Comparison of ENCODE assay signal across 20 cellular contexts in the genomic region with DNA sequence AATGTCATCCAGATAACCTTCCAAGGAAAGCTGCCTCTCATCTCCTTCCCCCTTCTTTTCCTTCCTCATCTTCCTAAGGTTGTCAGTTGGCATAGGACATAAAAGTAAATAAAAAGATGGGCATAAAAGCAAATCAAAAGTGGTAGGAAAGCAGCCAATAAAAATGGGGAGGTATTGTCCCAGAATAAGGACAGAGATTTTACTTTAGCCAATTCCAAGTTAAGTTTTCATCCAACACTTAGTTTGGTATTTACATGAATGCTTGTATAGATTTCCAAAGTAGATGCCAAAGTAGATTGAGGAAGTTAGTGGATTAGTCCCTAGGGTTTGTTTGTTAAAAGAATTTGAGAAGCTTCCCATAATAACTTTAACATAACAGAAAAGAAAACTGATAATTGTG. TPM values are rescaled to one million over a fixed set of nuclear protein-coding genes. Genes with fewer than 3 reads are reported as not detected.
DNase-seq lines count a peak whose midpoint lies in the region; ATAC-seq and TF ChIP-seq lines count a peak whose summit lies in the region.
"Had no signal": no experiment of that assay in that cellular context is flagged by ENCODE, and none has a peak within 500 bp of the region (broad histone marks: within the 10 kb centered on the region; RNA-seq: fewer than 3 reads in every experiment).

No MANE protein-coding gene starts in this region.

- no peak for TF ChIP-seq CTCF in chondrocyte (IDR thresholded peaks at IDR 0.05)

- peak overlapping the region; percentile 33 for H3K27ac Mint-ChIP-seq in chondrocyte (ENCODE audit: unreplicated experiment)
- H3K27ac Mint-ChIP-seq: CD14-positive monocyte, T-cell had no signal

- no peak overlapping the region for H3K9ac ChIP-seq in subcutaneous abdominal adipose tissue (ENCODE audit: low read length in 5 of 5)

- no peaks in the 10 kb centered on the region for H3K36me3 Mint-ChIP-seq in chondrocyte (ENCODE audit: low read depth)
- H3K36me3 Mint-ChIP-seq: CD14-positive monocyte, T-cell had no signal

- no peak overlapping the region for H3K4me3 Mint-ChIP-seq in chondrocyte (ENCODE audit: unreplicated experiment)
- H3K4me3 Mint-ChIP-seq: CD14-positive monocyte, T-cell had no signal

- peak; percentile 5 for DNase-seq in CD1c-positive myeloid dendritic cell (ENCODE audit: extremely low spot score)
- DNase-seq in NAMALWA (ENCODE audit: low spot score) = peak; percentile 32
- DNase-seq in chondrocyte (ENCODE audit: low spot score) = no peak
- DNase-seq in COLO829 (ENCODE audit: low spot score) = no peak
- no peak for DNase-seq in NCI-H2029 treated with DMSO at 0.1 percent for 48 hours (lab: John Stamatoyannopoulos, UW)
- no peak for DNase-seq in NCI-H82 (lab: John Stamatoyannopoulos, UW)
- DNase-seq: COR-L47, EL, GOT3, NCI-H1105 treated with DMSO at 0.1 percent for 48 hours, NCI-H1694 treated with DMSO at 0.1 percent for 48 hours, NCI-H2107, NCI-H2227 treated with DMSO at 0.1 percent for 48 hours, NCI-H524, Right ventricle myocardium superior, T-cell had no signal

- peak overlapping the region; percentile 25 for H3K27ac ChIP-seq in subcutaneous abdominal adipose tissue (ENCODE audit: low read depth, low read length)
- H3K27ac ChIP-seq: SK-N-MC had no signal

- peaks cover 0 to 11% (median 0%) of the 10 kb centered on the region in 5 donors for H3K4me1 ChIP-seq in subcutaneous abdominal adipose tissue (ENCODE audit: control insufficient read depth in 5 of 5, insufficient read depth in 5 of 5, low read length in 5 of 5)

- H3K27me3 Mint-ChIP-seq in chondrocyte (ENCODE audit: low read depth) = no peaks in the 10 kb centered on the region
- H3K27me3 Mint-ChIP-seq: T-cell had no signal

- no peaks in the 10 kb centered on the region for H3K9me3 ChIP-seq in subcutaneous abdominal adipose tissue (ENCODE audit: control insufficient read depth in 5 of 5, low read length in 5 of 5)

- H3K9me3 Mint-ChIP-seq in chondrocyte (ENCODE audit: low read depth) = peaks cover 2% of the 10 kb centered on the region
- H3K9me3 Mint-ChIP-seq: CD14-positive monocyte had no signal

- peaks cover 12% of the 10 kb centered on the region for H3K4me1 Mint-ChIP-seq in chondrocyte (ENCODE audit: low read depth)
- H3K4me1 Mint-ChIP-seq: T-cell had no signal

- no peaks in the 10 kb centered on the region for H3K36me3 ChIP-seq in subcutaneous abdominal adipose tissue (ENCODE audit: control insufficient read depth in 5 of 5, insufficient read depth in 5 of 5, low read length in 5 of 5)

- no peak for ATAC-seq in GM21576 (IDR thresholded peaks at IDR 0.05; ENCODE audit: unreplicated experiment)
- ATAC-seq: T-cell had no signal

- H3K4me3 ChIP-seq in subcutaneous abdominal adipose tissue (ENCODE audit: low read depth in 1 of 5, low read length in 5 of 5) = no peak overlapping the region
- H3K4me3 ChIP-seq: SK-N-MC had no signal

- H3K27me3 ChIP-seq in subcutaneous abdominal adipose tissue (ENCODE audit: control insufficient read depth in 5 of 5, insufficient read depth in 4 of 5, low read length in 5 of 5) = no peaks in the 10 kb centered on the region

RNA-seq across cellular contexts. Expression of a gene that starts 33.7 kb away (rescaled TPM):
- total RNA-seq in chondrocyte = 5.0 to 6.1 TPM (median 5.9 TPM) in 3 replicates

Comparison
In these comparisons a context has a peak if more than half of its experiments do, and no peak if none do; other contexts are left out.
1. DNase-seq: peak in CD1c-positive myeloid dendritic cell (single experiment) and NAMALWA (single experiment); none in chondrocyte (single experiment), COLO829 (single experiment), NCI-H2029 treated with DMSO at 0.1 percent for 48 hours (single experiment) and NCI-H82 (single experiment).